Comparison of ENCODE assay signal across 7 cellular contexts in the genomic region with DNA sequence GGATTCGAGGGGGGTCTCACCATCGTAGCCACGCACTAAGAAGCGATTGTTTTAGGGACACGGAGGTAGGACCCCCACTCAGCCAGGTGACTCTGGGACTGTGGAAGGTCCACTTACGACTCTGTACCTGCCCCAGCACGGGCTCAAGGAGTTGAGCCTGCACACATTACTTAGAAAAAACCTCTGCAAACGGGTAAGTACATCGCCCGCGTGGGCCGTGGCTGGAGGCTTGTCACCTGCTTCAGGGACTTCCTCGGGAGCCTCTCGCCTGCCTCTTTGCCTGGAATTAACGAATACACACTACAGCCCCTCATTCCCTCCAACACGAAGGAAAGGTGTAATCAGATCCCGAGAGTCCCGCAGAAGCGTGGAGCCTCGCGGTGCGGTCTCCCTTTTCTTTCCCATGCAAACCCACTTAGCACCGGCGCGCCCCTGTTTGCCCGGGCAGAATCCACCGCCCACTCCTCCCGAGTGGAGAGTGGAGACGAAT. TPM values are rescaled to one million over a fixed set of nuclear protein-coding genes. Genes with fewer than 3 reads are reported as not detected.
DNase-seq lines count a peak whose midpoint lies in the region; ATAC-seq and TF ChIP-seq lines count a peak whose summit lies in the region.

No MANE protein-coding gene starts in this region.

- no peaks in the 10 kb centered on the region for H3K36me3 Mint-ChIP-seq in T-cell

- no peak for DNase-seq in HFF-Myc (ENCODE audit: extremely low read depth, low read depth)
- peak in 7 of 34 experiments; percentile 3 to 9 (median 6) for DNase-seq in T-cell
- no peak for DNase-seq in fibroblast of pulmonary artery (ENCODE audit: low read depth)
- no peak for DNase-seq in psoas muscle
- DNase-seq in Ammon's horn (ENCODE audit: low spot score) = no peak
- no peak for DNase-seq in D341Med (ENCODE audit: low spot score)
- no peak for DNase-seq in putamen (ENCODE audit: low spot score)

- no peaks in the 10 kb centered on the region for H3K9me3 Mint-ChIP-seq in T-cell

- CTCF ChIA-PET in T-cell (lab: Charles Lee) = no interaction called here

- H3K4me1 Mint-ChIP-seq in T-cell = peaks cover 10 to 22% (median 18%) of the 10 kb centered on the region in 3 donors

- H3K4me3 ChIP-seq in HFF-Myc (replicated peaks; ENCODE audit: low read depth, low read length) (peak overlapping the region; percentile 41), fibroblast of pulmonary artery (replicated peaks; ENCODE audit: low read depth, low read length) (peak overlapping the region; percentile 33), psoas muscle (peak overlapping the region; percentile 79)

- H3K27ac ChIP-seq in psoas muscle = peak overlapping the region; percentile 77

- peaks cover 12% of the 10 kb centered on the region for H3K4me1 ChIP-seq in psoas muscle

- peaks cover 31 to 45% of the 10 kb centered on the region in 2 donors for H3K27me3 Mint-ChIP-seq in T-cell

- no peaks in the 10 kb centered on the region for H3K36me3 ChIP-seq in psoas muscle (ENCODE audit: insufficient read depth in 1 of 2, low read depth in 1 of 2)

- ATAC-seq in T-cell (replicated peaks in 1 of 4) (no peak), psoas muscle (peak in 1 of 4 donors; percentile 4)

- TF ChIP-seq CTCF in HFF-Myc (IDR thresholded peaks at IDR 0.05; ENCODE audit: low read depth, low read length, missing control alignments) = no peak
- TF ChIP-seq CTCF in fibroblast of pulmonary artery (IDR thresholded peaks at IDR 0.05; ENCODE audit: low read length, missing control alignments) = no peak
- TF ChIP-seq CTCF in psoas muscle (IDR thresholded peaks at IDR 0.05) = no peak

- POLR2A ChIA-PET in T-cell (lab: Charles Lee) = no interaction called here

- no peaks in the 10 kb centered on the region for H3K9me3 ChIP-seq in psoas muscle

- peaks cover 0 to 6% (median 0%) of the 10 kb centered on the region in 3 donors for H3K27me3 ChIP-seq in psoas muscle (ENCODE audit: insufficient read depth in 3 of 3, low read length in 2 of 3)

- H3K4me3 Mint-ChIP-seq in T-cell = peak overlapping the region; percentile 70 to 78 (median 78)

- H3K27ac Mint-ChIP-seq in T-cell = no peak overlapping the region

- 18 to 26% (median 22%) methylated on average over 29 of the region's 29 CpGs for WGBS in psoas muscle, 3 donors

- intact Hi-C loops in psoas muscle (cut with DNase I) = loop anchor here in 1 of 2 donors (2.0 to 5.0 kb wide), 2 partner anchors 25 to 97 kb away; no protein-coding TSS in a partner anchor

RNA-seq across cellular contexts. Expression of gene PODXL, which starts 0.8 kb away (rescaled TPM):
- total RNA-seq in T-cell (1 to 10 TPM in 3 of 5 donors, under 1 TPM in 2; 0.63 to 2.6 (median 1.5) TPM), psoas muscle (10 to 100 TPM; 16.2 to 46.8 (median 21.8) TPM)
- polyA plus RNA-seq in psoas muscle = 10 to 100 TPM in 2 of 3 donors, 1 to 10 TPM in 1; 9.0 to 13.3 (median 10.6) TPM

Comparison
In these comparisons a context has a peak if more than half of its experiments do, and no peak if none do; other contexts are left out.
1. RNA of gene PODXL, which starts 0.8 kb away (total RNA-seq): 16.2 to 46.8 TPM in psoas muscle; 0.63 to 2.6 TPM in T-cell; every median in the first group is over 4 times any median in the second.
2. Peak in every context shown above with its lines, with median percentiles within 50 percentile points of each other: H3K4me3 ChIP-seq.